In the genomic region with DNA sequence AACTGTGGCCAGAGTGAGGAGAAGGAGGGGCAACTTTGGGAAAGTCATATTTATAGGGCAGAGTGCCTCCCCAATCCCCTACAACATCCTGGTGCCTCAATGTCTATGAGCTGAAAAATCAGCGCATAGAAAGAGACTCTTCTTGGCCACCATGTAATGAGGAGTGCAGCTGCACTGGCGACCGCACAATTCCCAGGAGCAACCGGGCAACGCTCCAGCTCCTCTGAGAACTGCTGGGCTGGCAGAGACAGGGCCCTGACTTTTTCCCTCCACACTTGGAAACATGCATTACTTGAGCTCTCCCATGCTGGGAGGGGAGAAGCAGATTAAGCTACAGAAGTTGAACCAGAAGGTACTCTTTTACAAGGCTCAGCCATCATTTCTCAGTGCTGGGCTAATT, we compare ENCODE assay signal across 11 cellular contexts. TPM values are rescaled to one million over a fixed set of nuclear protein-coding genes. Genes with fewer than 3 reads are reported as not detected.
DNase-seq lines count a peak whose midpoint lies in the region; ATAC-seq and FAIRE-seq lines count a peak whose summit lies in the region.
"Had no signal": no experiment of that assay in that cellular context is flagged by ENCODE, and none has a peak within 500 bp of the region (broad histone marks: within the 10 kb centered on the region; RNA-seq: fewer than 3 reads in every experiment).

No MANE protein-coding gene starts in this region.

- DNase-seq in Ammon's horn (ENCODE audit: low spot score), result peak; percentile 91
- DNase-seq in NCI-H2227 (lab: John Stamatoyannopoulos, UW; ENCODE audit: unreplicated experiment), result peak; percentile 34
- peak; percentile 92 for DNase-seq in fibroblast of peridontal ligament (ENCODE audit: extremely low read depth)
- DNase-seq in neuronal stem cell (ENCODE audit: low spot score), result no peak
- no peak for DNase-seq in T-helper 2 cell
- no peak for DNase-seq in stimulated activated effector memory CD8-positive, alpha-beta T cell treated with anti-CD3 and anti-CD28 coated beads, Interleukin-12 subunit alpha, Interleukin-12 subunit beta, amount 100 ng/mL, for 72 hours (ENCODE audit: low spot score in 2 of 2)
- no peak for DNase-seq in HTR-8/SVneo (ENCODE audit: insufficient read length, low spot score)
- DNase-seq: activated CD8-positive, alpha-beta memory T cell treated with anti-CD3 and anti-CD28 coated beads for 24 hours; NCI-H1417 treated with DMSO at 0.1 percent for 48 hours had no signal

- ATAC-seq in stimulated activated effector memory CD8-positive, alpha-beta T cell treated with anti-CD3 and anti-CD28 coated beads, Interleukin-12 subunit alpha, Interleukin-12 subunit beta, amount 100 ng/mL, for 72 hours, result no peak
- ATAC-seq in GM19035 (IDR thresholded peaks at IDR 0.05; ENCODE audit: unreplicated experiment), result no peak

- no peaks in the 10 kb centered on the region for H3K9me3 Mint-ChIP-seq in stimulated activated effector memory CD8-positive, alpha-beta T cell treated with anti-CD3 and anti-CD28 coated beads, Interleukin-12 subunit alpha, Interleukin-12 subunit beta, amount 100 ng/mL, for 72 hours

- no peak overlapping the region for H3K4me3 Mint-ChIP-seq in stimulated activated effector memory CD8-positive, alpha-beta T cell treated with anti-CD3 and anti-CD28 coated beads, Interleukin-12 subunit alpha, Interleukin-12 subunit beta, amount 100 ng/mL, for 72 hours

- no CpG with 5 or more reads among the region's 5 CpGs for WGBS in neuronal stem cell (ENCODE audit: extremely low coverage in 2 of 2, insufficient read length in 2 of 2, insufficient replicate concordance in 1 of 2), 2 donors

- no peak overlapping the region for H3K4ac ChIP-seq in neuronal stem cell (ENCODE audit: low read length)

- FAIRE-seq in HTR-8/SVneo (lab: Jason Lieb, UNC), result no peak

- H3K9ac ChIP-seq in neuronal stem cell (ENCODE audit: low read depth, low read length, poor library complexity), result no peak overlapping the region

- peak overlapping the region; percentile 60 for H2AFZ ChIP-seq in neuronal stem cell (ENCODE audit: low read length)

- no peak overlapping the region for H3K14ac ChIP-seq in neuronal stem cell (ENCODE audit: low read length)

- H3K4me2 ChIP-seq in neuronal stem cell (ENCODE audit: insufficient read depth, low read length, poor library complexity, severe bottlenecking), result no peak overlapping the region

- H2BK120ac ChIP-seq in neuronal stem cell (ENCODE audit: low read depth, low read length), result no peak overlapping the region

- no peaks in the 10 kb centered on the region for H3K36me3 Mint-ChIP-seq in stimulated activated effector memory CD8-positive, alpha-beta T cell treated with anti-CD3 and anti-CD28 coated beads, Interleukin-12 subunit alpha, Interleukin-12 subunit beta, amount 100 ng/mL, for 72 hours

- H3K4me3 ChIP-seq in neuronal stem cell (ENCODE audit: low read length in 2 of 2), result no peak overlapping the region

- H2BK5ac ChIP-seq in neuronal stem cell (ENCODE audit: low read length), result no peak overlapping the region

- no peaks in the 10 kb centered on the region for H3K4me1 Mint-ChIP-seq in stimulated activated effector memory CD8-positive, alpha-beta T cell treated with anti-CD3 and anti-CD28 coated beads, Interleukin-12 subunit alpha, Interleukin-12 subunit beta, amount 100 ng/mL, for 72 hours

- H3K18ac ChIP-seq in neuronal stem cell (ENCODE audit: low read length), result no peak overlapping the region

- no peaks in the 10 kb centered on the region for H3K9me3 ChIP-seq in neuronal stem cell (replicated peaks in 1 of 2; ENCODE audit: control insufficient read depth in 2 of 2, insufficient read depth in 1 of 2, low read depth in 1 of 2, low read length in 2 of 2)

- no peaks in the 10 kb centered on the region for H3K79me1 ChIP-seq in neuronal stem cell (ENCODE audit: low read depth, low read length)

- H3K4me1 ChIP-seq in neuronal stem cell (ENCODE audit: control insufficient read depth in 2 of 2, insufficient read depth in 1 of 2, low read depth in 1 of 2, low read length in 2 of 2), result peaks cover 2 to 15% of the 10 kb centered on the region in 2 donors

- H3K36me3 ChIP-seq in neuronal stem cell (replicated peaks in 1 of 2; ENCODE audit: control insufficient read depth in 2 of 2, insufficient read depth in 2 of 2, low read length in 2 of 2), result no peaks in the 10 kb centered on the region

- H3K23ac ChIP-seq in neuronal stem cell (ENCODE audit: low read depth, low read length, poor library complexity), result no peak overlapping the region

- no peak overlapping the region for H3K27ac Mint-ChIP-seq in stimulated activated effector memory CD8-positive, alpha-beta T cell treated with anti-CD3 and anti-CD28 coated beads, Interleukin-12 subunit alpha, Interleukin-12 subunit beta, amount 100 ng/mL, for 72 hours

- no peaks in the 10 kb centered on the region for H3K27me3 ChIP-seq in neuronal stem cell (ENCODE audit: control insufficient read depth in 3 of 3, insufficient read depth in 3 of 3, low read depth in 1 of 3, low read length in 3 of 3)

- H2AK5ac ChIP-seq in neuronal stem cell (ENCODE audit: low read depth, low read length), result no peak overlapping the region

- H3K27ac ChIP-seq in neuronal stem cell (replicated peaks; ENCODE audit: low read length), result no peak overlapping the region
- H3K27ac ChIP-seq: C4-2B had no signal

- H4K8ac ChIP-seq in neuronal stem cell (ENCODE audit: low read depth, low read length), result no peak overlapping the region

- H4K91ac ChIP-seq in neuronal stem cell (ENCODE audit: low read depth, low read length, poor library complexity), result no peak overlapping the region

- H2BK15ac ChIP-seq in neuronal stem cell (ENCODE audit: low read length), result no peak overlapping the region

- no peak overlapping the region for H2BK12ac ChIP-seq in neuronal stem cell (ENCODE audit: low read length)

RNA-seq across cellular contexts. Expression of gene MARCKS, which starts 31.4 kb away (rescaled TPM):
- polyA plus RNA-seq in neuronal stem cell (2013, experiment 1 of 2), result 125 TPM
- 129 TPM for polyA plus RNA-seq in neuronal stem cell (2013, experiment 2 of 2)

Comparison
In these comparisons a context has a peak if more than half of its experiments do, and no peak if none do; other contexts are left out.
1. DNase-seq: peak in Ammon's horn (single experiment), NCI-H2227 (single experiment) and fibroblast of peridontal ligament (single experiment); none in neuronal stem cell (single experiment), T-helper 2 cell (0 of 5), stimulated activated effector memory CD8-positive, alpha-beta T cell treated with anti-CD3 and anti-CD28 coated beads, Interleukin-12 subunit alpha, Interleukin-12 subunit beta, amount 100 ng/mL, for 72 hours (0 of 2) and HTR-8/SVneo (single experiment).